Comparison of ENCODE assay signal across 35 cellular contexts in genomic region chr1:180896161-180896560, GRCh38. TPM values are rescaled to one million over a fixed set of nuclear protein-coding genes. Genes with fewer than 3 reads are reported as not detected.
"Had no signal": no experiment of that assay in that cellular context is flagged by ENCODE, and none has a peak within 500 bp of the region (broad histone marks: within the 10 kb centered on the region; RNA-seq: fewer than 3 reads in every experiment).

No MANE protein-coding gene starts in this region.

- H3K4me3 Mint-ChIP-seq: activated B cell treated with CpG ODN at 0.5 μM for 24 hours; activated CD4-positive, alpha-beta memory T cell treated with anti-CD3 and anti-CD28 coated beads for 36 hours; activated CD4-positive, alpha-beta T cell treated with anti-CD3 and anti-CD28 coated beads, Interleukin-2, amount 10 ng/mL, durations not matched to agents 24 days and 14 days; activated CD8-positive, alpha-beta T cell treated with anti-CD3 and anti-CD28 coated beads for 36 hours; activated naive CD4-positive, alpha-beta T cell treated with anti-CD3 and anti-CD28 coated beads for 36 hours; activated naive CD8-positive, alpha-beta T cell treated with anti-CD3 and anti-CD28 coated beads for 36 hours; activated T-cell treated with anti-CD3 and anti-CD28 coated beads, Interleukin-2, amount 50 U/mL, for 4 hours; activated T-cell treated with anti-CD3 and anti-CD28 coated beads, Interleukin-2, amount 50 U/mL, for 72 hours; activated T-helper 1 cell treated with anti-CD3 and anti-CD28 coated beads, Interleukin-12 subunit alpha, Interleukin-12 subunit beta, Interleukin-2, Interleukin-4 antibody, amounts not matched to agents 30 ng/mL and 10 ng/mL and 1 ng/mL, durations not matched to agents 14 hours and 24 hours and 36 hours; activated T-helper 17 cell treated with anti-CD3 and anti-CD28 coated beads, Interleukin-2, amount 50 U/mL, for 72 hours; T-helper 2 cell treated with Interferon-gamma antibody and Interleukin-4, amounts not matched to agents 5 μg/mL and 100 μg/mL, for 36 hours had no signal

- H3K27ac ChIP-seq: adrenal gland, body of pancreas, brain microvascular endothelial cell, breast epithelium, VCaP had no signal

- ATAC-seq: activated CD8-positive, alpha-beta T cell treated with anti-CD3 and anti-CD28 coated beads for 36 hours; activated naive CD4-positive, alpha-beta T cell treated with anti-CD3 and anti-CD28 coated beads, Interleukin-2, amount 50 U/mL, for 72 hours; activated T-cell treated with anti-CD3 and anti-CD28 coated beads, Interleukin-2, amount 50 U/mL, for 4 hours; activated T-cell treated with anti-CD3 and anti-CD28 coated beads, Interleukin-2, amount 50 U/mL, for 72 hours; activated T-helper 17 cell treated with anti-CD3 and anti-CD28 coated beads, Interleukin-2, amount 50 U/mL, for 72 hours; body of pancreas had no signal

- H3K9me3 ChIP-seq: adrenal gland, body of pancreas, breast epithelium had no signal

- H3K27me3 ChIP-seq: adrenal gland, body of pancreas, brain microvascular endothelial cell, breast epithelium had no signal

- H3K9me3 Mint-ChIP-seq: activated B cell treated with CpG ODN at 0.5 μM for 24 hours; activated CD4-positive, alpha-beta memory T cell treated with anti-CD3 and anti-CD28 coated beads for 36 hours; activated CD8-positive, alpha-beta T cell treated with anti-CD3 and anti-CD28 coated beads for 36 hours; activated naive CD4-positive, alpha-beta T cell treated with anti-CD3 and anti-CD28 coated beads for 36 hours; activated naive CD8-positive, alpha-beta T cell treated with anti-CD3 and anti-CD28 coated beads for 36 hours; activated T-cell treated with anti-CD3 and anti-CD28 coated beads, Interleukin-2, amount 50 U/mL, for 4 hours; activated T-cell treated with anti-CD3 and anti-CD28 coated beads, Interleukin-2, amount 50 U/mL, for 72 hours; activated T-helper 1 cell treated with anti-CD3 and anti-CD28 coated beads, Interleukin-12 subunit alpha, Interleukin-12 subunit beta, Interleukin-2, Interleukin-4 antibody, amounts not matched to agents 30 ng/mL and 10 ng/mL and 1 ng/mL, durations not matched to agents 14 hours and 24 hours and 36 hours; T-helper 2 cell treated with Interferon-gamma antibody and Interleukin-4, amounts not matched to agents 5 μg/mL and 100 μg/mL, for 36 hours had no signal

- H3K4me1 Mint-ChIP-seq: activated B cell treated with CpG ODN at 0.5 μM for 24 hours; activated T-helper 17 cell treated with anti-CD3 and anti-CD28 coated beads, Interleukin-2, amount 50 U/mL, for 72 hours had no signal

- H3K27me3 Mint-ChIP-seq: activated CD4-positive, alpha-beta T cell treated with anti-CD3 and anti-CD28 coated beads, Interleukin-2, amount 10 ng/mL, durations not matched to agents 24 days and 14 days; activated CD8-positive, alpha-beta T cell treated with anti-CD3 and anti-CD28 coated beads for 36 hours; activated naive CD8-positive, alpha-beta T cell treated with anti-CD3 and anti-CD28 coated beads for 36 hours; activated T-helper 17 cell treated with anti-CD3 and anti-CD28 coated beads, Interleukin-2, amount 50 U/mL, for 72 hours had no signal

- DNase-seq: activated B cell treated with CpG ODN at 0.5 μM for 24 hours; activated CD4-positive, alpha-beta memory T cell treated with anti-CD3 and anti-CD28 coated beads for 36 hours; activated CD4-positive, alpha-beta T cell treated with anti-CD3 and anti-CD28 coated beads for 4 hours; activated CD4-positive, alpha-beta T cell treated with anti-CD3 and anti-CD28 coated beads, Interleukin-2, amount 50 U/mL, for 1 hour; activated CD4-positive, alpha-beta T cell treated with anti-CD3 and anti-CD28 coated beads, Interleukin-2, amount 50 U/mL, for 4 hours; activated CD4-positive, CD25-positive, alpha-beta regulatory T cell treated with anti-CD3 and anti-CD28 coated beads, Interleukin-2, amount 50 U/mL, for 72 hours; activated CD8-positive, alpha-beta memory T cell treated with anti-CD3 and anti-CD28 coated beads, Interleukin-2, amount 50 U/mL, for 4 hours; activated CD8-positive, alpha-beta T cell treated with anti-CD3 and anti-CD28 coated beads for 36 hours; activated effector memory CD4-positive, alpha-beta T cell treated with anti-CD3 and anti-CD28 coated beads, Interleukin-2, amount 50 U/mL, for 16 hours; activated gamma-delta T cell treated with Interleukin-2 at 50 U/mL for 16 hours; activated naive CD4-positive, alpha-beta T cell; activated naive CD4-positive, alpha-beta T cell treated with anti-CD3 and anti-CD28 coated beads for 36 hours; activated naive CD4-positive, alpha-beta T cell treated with anti-CD3 and anti-CD28 coated beads, Interleukin-2, amount 50 U/mL, for 16 hours; activated naive CD8-positive, alpha-beta T cell treated with anti-CD3 and anti-CD28 coated beads for 36 hours; activated T-cell treated with anti-CD3 and anti-CD28 coated beads for 4 hours; activated T-cell treated with anti-CD3 and anti-CD28 coated beads, Interleukin-2, amount 50 U/mL, for 1 hour; activated T-cell treated with anti-CD3 and anti-CD28 coated beads, Interleukin-2, amount 50 U/mL, for 4 hours; activated T-cell treated with anti-CD3 and anti-CD28 coated beads, Interleukin-2, amount 50 U/mL, for 72 hours; adrenal gland; amniotic stem cell; aorta; body of pancreas; brain microvascular endothelial cell; central memory CD4-positive, alpha-beta T cell; T-helper 2 cell; T-helper 9 cell had no signal

- FAIRE-seq: astrocyte, TTC549 had no signal

- H3K4me3 ChIP-seq: adrenal gland, body of pancreas, breast epithelium had no signal

- H3K36me3 ChIP-seq: adrenal gland, brain microvascular endothelial cell, breast epithelium had no signal

- H3K4me1 ChIP-seq: adrenal gland, breast epithelium had no signal

- H3K27ac Mint-ChIP-seq: activated B cell treated with CpG ODN at 0.5 μM for 24 hours; activated CD4-positive, alpha-beta memory T cell treated with anti-CD3 and anti-CD28 coated beads for 36 hours; activated CD4-positive, alpha-beta T cell treated with anti-CD3 and anti-CD28 coated beads, Interleukin-2, amount 10 ng/mL, durations not matched to agents 24 days and 14 days; activated CD8-positive, alpha-beta T cell treated with anti-CD3 and anti-CD28 coated beads for 36 hours; activated naive CD4-positive, alpha-beta T cell treated with anti-CD3 and anti-CD28 coated beads for 36 hours; activated naive CD4-positive, alpha-beta T cell treated with anti-CD3 and anti-CD28 coated beads, Interleukin-2, amount 50 U/mL, for 72 hours; activated naive CD8-positive, alpha-beta T cell treated with anti-CD3 and anti-CD28 coated beads for 36 hours; activated T-cell treated with anti-CD3 and anti-CD28 coated beads, Interleukin-2, amount 50 U/mL, for 72 hours; activated T-helper 1 cell treated with anti-CD3 and anti-CD28 coated beads, Interleukin-12 subunit alpha, Interleukin-12 subunit beta, Interleukin-2, Interleukin-4 antibody, amounts not matched to agents 30 ng/mL and 10 ng/mL and 1 ng/mL, durations not matched to agents 14 hours and 24 hours and 36 hours; activated T-helper 17 cell treated with anti-CD3 and anti-CD28 coated beads, Interleukin-2, amount 50 U/mL, for 72 hours; T-helper 2 cell treated with Interferon-gamma antibody and Interleukin-4, amounts not matched to agents 5 μg/mL and 100 μg/mL, for 36 hours had no signal

RNA-seq across cellular contexts. Expression of gene KIAA1614, which starts 16.5 kb away (rescaled TPM):
- total RNA-seq: activated CD4-positive, alpha-beta memory T cell treated with anti-CD3 and anti-CD28 coated beads for 36 hours; activated naive CD4-positive, alpha-beta T cell treated with anti-CD3 and anti-CD28 coated beads for 36 hours had no signal
